Comparison of ENCODE assay signal across 8 cellular contexts in genomic region chr20:19886666-19887288, GRCh38.
DNase-seq lines count a peak whose midpoint lies in the region; ATAC-seq, FAIRE-seq and TF ChIP-seq lines count a peak whose summit lies in the region.
"Had no signal": no experiment of that assay in that cellular context is flagged by ENCODE, and none has a peak within 500 bp of the region (broad histone marks: within the 10 kb centered on the region; RNA-seq: fewer than 3 reads in every experiment).

No MANE protein-coding gene starts in this region.

- peak; percentile 33 for DNase-seq in bronchial epithelial cell (ENCODE audit: low read depth)
- no peak for DNase-seq in left lung
- DNase-seq in substantia nigra (lab: John Stamatoyannopoulos, UW) = peak in 6 of 49 donors; percentile 7 to 39 (median 18)
- no peak for DNase-seq in ecto neural progenitor cell (ENCODE audit: low spot score)
- DNase-seq in occipital lobe (lab: John Stamatoyannopoulos, UW) = no peak
- DNase-seq in NOMO-1 treated with DMSO at 0.1 percent for 48 hours (lab: John Stamatoyannopoulos, UW; ENCODE audit: unreplicated experiment) = no peak

- peaks cover 38 to 65% of the 10 kb centered on the region in 2 donors for H3K4me1 ChIP-seq in left lung

- H3K36me3 ChIP-seq in bronchial epithelial cell (ENCODE audit: control insufficient read depth, insufficient read depth, low read length) = no peaks in the 10 kb centered on the region
- H3K36me3 ChIP-seq in left lung = no peaks in the 10 kb centered on the region

- FAIRE-seq in bronchial epithelial cell (lab: Jason Lieb, UNC) = no peak

- no peak for ATAC-seq in left lung
- ATAC-seq: stimulated activated memory B cell treated with anti-CD40 and anti-IgM and Interleukin-4, amounts not matched to agents 10 μg/mL and 1 μg/mL and 100 μg/mL, for 72 hours had no signal

- intact Hi-C loops in left lung (cut with DNase I) = no loop called here

- peak; percentile 27; the same call in 1 of the 2 replicates for TF ChIP-seq CTCF in LNCAP (IDR thresholded peaks at IDR 0.05)
- TF ChIP-seq CTCF in bronchial epithelial cell (IDR thresholded peaks at IDR 0.05; ENCODE audit: insufficient read depth, low read length, severe bottlenecking) = peak; percentile 19
- no peak for TF ChIP-seq CTCF in left lung (IDR thresholded peaks at IDR 0.05)

- H3K27ac ChIP-seq in left lung (peak overlapping the region; percentile 68 to 69), substantia nigra (ENCODE audit: low read depth, low read length, poor library complexity, severe bottlenecking) (peak overlapping the region; percentile 39)

- H3K4me3 ChIP-seq in bronchial epithelial cell (ENCODE audit: low read depth, low read length) (no peak overlapping the region), left lung (peak overlapping the region; percentile 6 to 36)

- no peaks in the 10 kb centered on the region for H3K27me3 ChIP-seq in bronchial epithelial cell (ENCODE audit: control insufficient read depth, insufficient read depth, low read length)
- no peaks in the 10 kb centered on the region for H3K27me3 ChIP-seq in left lung

- no peaks in the 10 kb centered on the region for H3K9me3 ChIP-seq in left lung

Comparison
In these comparisons a context has a peak if more than half of its experiments do, and no peak if none do; other contexts are left out.
1. CTCF ChIP-seq: peak in LNCAP (single experiment) and bronchial epithelial cell (single experiment); none in left lung (0 of 2).